8 cellular contexts compared by ENCODE assay signal in the genomic region with DNA sequence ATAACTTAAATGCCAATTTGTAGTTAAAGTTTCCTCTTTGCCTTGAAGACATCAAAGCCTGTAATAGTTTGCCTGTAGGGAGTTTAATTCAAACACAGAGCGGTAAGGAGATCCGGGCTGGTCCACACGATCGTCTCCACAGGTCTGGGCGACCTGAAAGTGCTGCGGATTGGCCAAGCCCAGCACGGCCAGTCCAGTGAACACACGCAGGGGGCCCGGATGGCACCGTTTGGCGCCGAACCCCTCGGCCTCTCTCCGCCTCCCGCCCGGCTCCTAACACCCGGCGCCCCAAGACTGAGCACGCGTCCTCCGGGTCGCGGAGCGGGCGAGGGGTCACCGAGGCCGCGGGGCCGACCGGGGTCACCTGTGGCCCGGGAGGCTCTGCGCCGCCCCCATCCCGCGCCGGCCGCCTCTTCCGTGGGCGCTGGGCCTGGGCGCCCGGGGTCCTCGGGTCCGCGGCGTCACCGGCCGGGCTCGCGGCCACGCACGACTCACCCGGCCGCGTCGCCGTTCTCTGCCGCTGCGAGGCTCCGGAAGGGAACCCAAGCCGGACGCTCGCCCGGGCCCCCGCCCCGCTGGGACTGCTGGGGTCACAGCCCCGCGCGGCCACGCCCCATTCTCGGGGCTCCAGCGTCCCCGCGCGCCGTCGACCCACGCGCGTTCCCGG. TPM values are rescaled to one million over a fixed set of nuclear protein-coding genes. Genes with fewer than 3 reads are reported as not detected.
A peak's percentile ranks its signal among the peaks of the same experiment; 100 is the strongest.
DNase-seq lines count a peak whose midpoint lies in the region; ATAC-seq, FAIRE-seq and TF ChIP-seq lines count a peak whose summit lies in the region.

No MANE protein-coding gene starts in this region.

- H3K27ac ChIP-seq in GM12878 (ENCODE audit: control insufficient read depth, insufficient read depth) = no peak overlapping the region

- peak overlapping the region; percentile 35; the same call in 1 of the 2 replicates for H3K4me2 ChIP-seq in GM12878 (ENCODE audit: control insufficient read depth, insufficient read depth)

- H3K9ac ChIP-seq in GM12878 (ENCODE audit: control insufficient read depth, insufficient read depth, low read length) = no peak overlapping the region

- peak; percentile 58 for DNase-seq in AG08395 (ENCODE audit: low spot score)
- no peak for DNase-seq in HFF-Myc (ENCODE audit: extremely low read depth, low read depth)
- peak; percentile 28 for DNase-seq in T-helper 9 cell
- no peak for DNase-seq in GM12878 (ENCODE audit: low read depth, low spot score)
- peak in 45 of 51 donors; percentile 33 to 88 (median 71) for DNase-seq in hypothalamus (lab: John Stamatoyannopoulos, UW)
- peak; percentile 79 for DNase-seq in putamen (ENCODE audit: low spot score)
- no peak for DNase-seq in GF-D8 (lab: John Stamatoyannopoulos, UW)

- in situ Hi-C loops in GM12878 (cut with MboI) = no loop called here

- POLR2A ChIA-PET in GM12878 (lab: Charles Lee) = no interaction called here

- H2AFZ ChIP-seq in GM12878 (ENCODE audit: control insufficient read depth, low read depth, low read length) = no peak overlapping the region; the same call in 1 of the 2 replicates

- peaks cover 3 to 17% of the 10 kb centered on the region in 2 experiments for H3K27me3 ChIP-seq in GM12878 (replicated peaks in 1 of 2; ENCODE audit: control insufficient read depth in 2 of 2, insufficient read depth in 2 of 2, low read length in 1 of 2)

- FAIRE-seq in GM12878 (lab: Jason Lieb, UNC) = no peak

- intact Hi-C loops in GM12878 (cut with micrococcal nuclease; ENCODE audit: unreplicated experiment) = no loop called here

- no peaks in the 10 kb centered on the region for H3K79me2 ChIP-seq in GM12878 (ENCODE audit: control insufficient read depth, insufficient read depth, low read length)

- no peak for TF ChIP-seq POLR2A in GM12878 (IDR thresholded peaks at IDR 0.05; ENCODE audit: low read depth, low read length)

- RAD21 ChIA-PET in GM12878 (lab: Charles Lee; ENCODE audit: unreplicated experiment) = no interaction called here

- no TSS peak for BruUV-seq in GM12878 (replicated peaks; lab: Mats Ljungman, UMichigan)

- CTCF ChIA-PET in GM12878 (lab: Yijun Ruan, JAX) = no interaction called here

- no peaks in the 10 kb centered on the region for H4K20me1 ChIP-seq in GM12878 (ENCODE audit: control insufficient read depth, insufficient read depth)

- SMC1A ChIA-PET in GM12878 (lab: Charles Lee; ENCODE audit: uncharacterized antibody, unreplicated experiment) = interaction anchor here (0.6 kb wide), 1 partner anchor 150 kb away, joined by 3 read pairs; no protein-coding TSS in a partner anchor

- WGBS in GM12878 (ENCODE audit: insufficient coverage, insufficient replicate concordance, low lambda C conversion rate, missing lambda C conversion rate) = 3% methylated on average over 42 of the region's 80 CpGs

- H3K4me3 ChIP-seq in HFF-Myc (replicated peaks; ENCODE audit: low read depth, low read length) (peak overlapping the region; percentile 53), GM12878 (no peak overlapping the region)

- H3K9me3 ChIP-seq in GM12878 (replicated peaks; ENCODE audit: control insufficient read depth, insufficient read depth, low read length) = peaks cover 1% of the 10 kb centered on the region

- no peak for TF ChIP-seq EP300 in GM12878 (IDR thresholded peaks at IDR 0.05; ENCODE audit: borderline replicate concordance in 1 of 2, control insufficient read depth in 1 of 2, low read depth in 2 of 2, low read length in 2 of 2)

- H3K36me3 ChIP-seq in GM12878 (ENCODE audit: control insufficient read depth in 2 of 2, insufficient read depth in 2 of 2, low read length in 1 of 2) = no peaks in the 10 kb centered on the region

- ATAC-seq in GM12878 (no peak), GM19452 (IDR thresholded peaks at IDR 0.05; ENCODE audit: unreplicated experiment) (no peak)

- no peaks in the 10 kb centered on the region for H3K4me1 ChIP-seq in GM12878 (ENCODE audit: control insufficient read depth, insufficient read depth, low read length)

- TF ChIP-seq CTCF in HFF-Myc (IDR thresholded peaks at IDR 0.05; ENCODE audit: low read depth, low read length, missing control alignments) = no peak
- no peak for TF ChIP-seq CTCF in GM12878 (IDR thresholded peaks at IDR 0.05 in 2 of 3, conservative IDR thresholded peaks at IDR 0.05 in 1 of 3; ENCODE audit: control insufficient read depth in 2 of 3, extremely low read depth in 1 of 3, insufficient read depth in 1 of 3, low read depth in 3 of 3, low read length in 3 of 3)

- TF ChIP-seq RAD21 in GM12878 (IDR thresholded peaks at IDR 0.05; ENCODE audit: insufficient read depth, low read depth, low read length) = no peak

TF ChIP-seq in GM12878, 131 proteins besides CTCF, POLR2A, EP300 and RAD21:
- no peak for TF ChIP-seq TAF1 (IDR thresholded peaks at IDR 0.05; ENCODE audit: borderline replicate concordance, low read depth, low read length)
- TF ChIP-seq USF1 (IDR thresholded peaks at IDR 0.05; ENCODE audit: borderline replicate concordance, extremely low read length, insufficient read depth, low read depth, low read length) = no peak
- 0 out of 2 replicates have a peak, but pooled peaks have one; percentile 31 for TF ChIP-seq EZH2 (IDR thresholded peaks at IDR 0.05; ENCODE audit: borderline replicate concordance, control insufficient read depth, low read depth, low read length)

RNA-seq across cellular contexts. Expression of gene SERPINB6, which starts 0.5 kb away (rescaled TPM):
- total RNA-seq in GM12878 (2013; cell fraction: nucleolus; rRNA removed) = 0.35 and 0.49 TPM in 2 replicates
- total RNA-seq in GM12878 (2014; rRNA removed) = 0.54 and 0.68 TPM in 2 replicates
- total RNA-seq in GM12878 (2014; rRNA removed; fragmentation: Illumina TruSeq; extraction: Trizol) = 0.49 and 0.88 TPM in 2 replicates
- total RNA-seq in GM12878 (2021) = 0.66 and 1.2 TPM in 2 replicates
- 1.5 TPM for polyA plus RNA-seq in GM12878 (2011; ENCODE audit: low read depth)
- polyA plus RNA-seq in GM12878 (2011; rRNA removed) = 0.14 TPM in 1 of 2 replicates, not detected in the other
- polyA plus RNA-seq in GM12878 (2011; cell fraction: cytosol; rRNA removed) = 0.10 TPM in 1 of 2 replicates, not detected in the other
- polyA plus RNA-seq in GM12878 (2011; cell fraction: nucleus; rRNA removed) = 0.06 and 0.23 TPM in 2 replicates
- polyA plus RNA-seq in GM12878 (2012) = 0.92 and 1.6 TPM in 2 replicates
- polyA plus RNA-seq in GM12878 (2014; fragmentation: Illumina TruSeq; extraction: Trizol) = 0.68 and 0.98 TPM in 2 replicates
- 1 to 10 TPM; 1.4 to 2.2 TPM for polyA plus RNA-seq in GM12878 (2014; fragmentation: Nextera tagmentation; extraction: Ambion mirVana)
- 0.45 and 0.58 TPM in 2 replicates for polyA plus RNA-seq in GM12878 (2014; rRNA removed)
- polyA plus RNA-seq in GM12878 (2016; fragmentation: Nextera tagmentation; extraction: Ambion mirVana) = under 1 TPM; 0.37 to 0.39 TPM
- polyA minus RNA-seq in GM12878 (2011; rRNA and poly(A)+ RNA removed) = 0.15 TPM in 1 of 2 replicates, not detected in the other
- 3.2 and 5.1 TPM in 2 replicates for polyA minus RNA-seq in GM12878 (2011; cell fraction: cytosol; rRNA and poly(A)+ RNA removed)
- 0.36 and 0.67 TPM in 2 replicates for polyA minus RNA-seq in GM12878 (2011; cell fraction: nucleus; rRNA and poly(A)+ RNA removed)

RNA-seq across cellular contexts. Expression of gene NQO2, which starts 28.8 kb away (rescaled TPM):
- 0.10 and 0.12 TPM in 2 replicates for total RNA-seq in GM12878 (2013; cell fraction: nucleolus; rRNA removed)
- total RNA-seq in GM12878 (2014; rRNA removed) = 0.68 and 0.76 TPM in 2 replicates
- 0.64 and 0.81 TPM in 2 replicates for total RNA-seq in GM12878 (2014; rRNA removed; fragmentation: Illumina TruSeq; extraction: Trizol)
- total RNA-seq in GM12878 (2021) = 1.3 and 2.2 TPM in 2 replicates
- polyA plus RNA-seq in GM12878 (2011; ENCODE audit: low read depth) = 1.1 TPM
- polyA plus RNA-seq in GM12878 (2011; rRNA removed) = 0.73 and 1.1 TPM in 2 replicates
- polyA plus RNA-seq in GM12878 (2011; cell fraction: cytosol; rRNA removed) = 0.67 and 1.0 TPM in 2 replicates
- polyA plus RNA-seq in GM12878 (2011; cell fraction: nucleus; rRNA removed) = 0.88 and 1.1 TPM in 2 replicates
- 2.6 and 2.7 TPM in 2 replicates for polyA plus RNA-seq in GM12878 (2012)
- polyA plus RNA-seq in GM12878 (2014; fragmentation: Illumina TruSeq; extraction: Trizol) = 0.29 and 0.79 TPM in 2 replicates
- under 1 TPM; 0.55 to 0.66 TPM for polyA plus RNA-seq in GM12878 (2014; fragmentation: Nextera tagmentation; extraction: Ambion mirVana)
- polyA plus RNA-seq in GM12878 (2014; rRNA removed) = 0.76 and 1.2 TPM in 2 replicates
- polyA plus RNA-seq in GM12878 (2016; fragmentation: Nextera tagmentation; extraction: Ambion mirVana) = 1 to 10 TPM; 2.4 to 2.6 TPM
- 0.82 and 1.2 TPM in 2 replicates for polyA minus RNA-seq in GM12878 (2011; rRNA and poly(A)+ RNA removed)
- polyA minus RNA-seq in GM12878 (2011; cell fraction: cytosol; rRNA and poly(A)+ RNA removed) = 1.4 and 2.5 TPM in 2 replicates
- 0.10 and 0.36 TPM in 2 replicates for polyA minus RNA-seq in GM12878 (2011; cell fraction: nucleus; rRNA and poly(A)+ RNA removed)

Comparison
In these comparisons a context has a peak if more than half of its experiments do, and no peak if none do; other contexts are left out.
1. DNase-seq: peak in AG08395 (single experiment), T-helper 9 cell (single experiment), hypothalamus (45 of 51) and putamen (single experiment); none in HFF-Myc (single experiment), GM12878 (single experiment) and GF-D8 (single experiment).